40 cellular contexts compared by ENCODE assay signal in the genomic region with DNA sequence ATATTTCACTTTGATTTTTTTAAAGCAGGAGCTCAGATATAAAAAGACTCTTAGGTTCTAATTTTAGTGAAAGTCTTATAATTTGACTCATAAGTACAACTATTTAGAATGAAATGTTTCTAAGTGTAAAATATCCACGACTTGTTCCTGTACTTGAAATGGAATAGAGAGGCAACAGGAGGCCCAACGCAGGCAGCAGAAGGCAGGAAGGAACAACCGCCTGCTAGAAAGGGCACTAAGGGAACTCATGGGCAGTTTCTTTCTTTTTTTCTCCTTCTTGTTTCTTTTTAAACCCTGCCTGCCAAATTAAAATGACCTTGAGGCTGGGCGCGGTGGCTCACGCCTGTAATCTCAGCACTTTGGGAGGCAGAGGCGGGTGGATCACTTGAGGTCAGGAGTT.
"Had no signal": no experiment of that assay in that cellular context is flagged by ENCODE, and none has a peak within 500 bp of the region (broad histone marks: within the 10 kb centered on the region; RNA-seq: fewer than 3 reads in every experiment).

No MANE protein-coding gene starts in this region.

- H3K9me3 Mint-ChIP-seq: activated B cell treated with CpG ODN at 0.5 μM for 24 hours; activated T-helper 1 cell treated with anti-CD3 and anti-CD28 coated beads, Interleukin-12 subunit alpha, Interleukin-12 subunit beta, Interleukin-2, Interleukin-4 antibody, amounts not matched to agents 30 ng/mL and 10 ng/mL and 1 ng/mL, durations not matched to agents 14 hours and 24 hours and 36 hours; T-helper 1 cell treated with Interleukin-12 subunit alpha and Interleukin-12 subunit beta and Interleukin-4 antibody, amounts not matched to agents 30 μg/mL and 1 μg/mL, for 36 hours had no signal

- H3K4me1 Mint-ChIP-seq: activated B cell treated with CpG ODN at 0.5 μM for 24 hours; activated CD8-positive, alpha-beta memory T cell treated with anti-CD3 and anti-CD28 coated beads, Interleukin-2, amount 10 ng/mL, durations not matched to agents 7 days and 5 days; activated naive CD8-positive, alpha-beta T cell treated with anti-CD3 and anti-CD28 coated beads, Interleukin-2, amount 50 U/mL, for 24 hours; brain had no signal

- H3K4me1 ChIP-seq: adrenal gland, breast epithelium, foreskin keratinocyte, gastrocnemius medialis had no signal

- H3K27ac Mint-ChIP-seq: activated B cell treated with CpG ODN at 0.5 μM for 24 hours; activated CD4-positive, alpha-beta memory T cell treated with anti-CD3 and anti-CD28 coated beads for 36 hours; activated CD8-positive, alpha-beta memory T cell treated with anti-CD3 and anti-CD28 coated beads, Interleukin-2, amount 10 ng/mL, durations not matched to agents 7 days and 5 days; activated CD8-positive, alpha-beta T cell treated with anti-CD3 and anti-CD28 coated beads, Interleukin-2, amount 10 ng/mL, durations not matched to agents 7 days and 5 days; activated naive CD4-positive, alpha-beta T cell treated with anti-CD3 and anti-CD28 coated beads for 36 hours; activated naive CD4-positive, alpha-beta T cell treated with anti-CD3 and anti-CD28 coated beads, Interleukin-2, amount 50 U/mL, for 24 hours; activated naive CD8-positive, alpha-beta T cell treated with anti-CD3 and anti-CD28 coated beads for 36 hours; activated naive CD8-positive, alpha-beta T cell treated with anti-CD3 and anti-CD28 coated beads, Interleukin-2, amount 50 U/mL, for 24 hours; activated T-helper 1 cell treated with anti-CD3 and anti-CD28 coated beads, Interleukin-12 subunit alpha, Interleukin-12 subunit beta, Interleukin-2, Interleukin-4 antibody, amounts not matched to agents 30 ng/mL and 10 ng/mL and 1 ng/mL, durations not matched to agents 14 hours and 24 hours and 36 hours; activated T-helper 2 cell treated with anti-CD3 and anti-CD28 coated beads, Interferon-gamma antibody, Interleukin-2, Interleukin-4, amounts not matched to agents 10 μg/mL and 5 μg/mL and 100 μg/mL, durations not matched to agents 14 hours and 24 hours and 36 hours; brain; dendritic cell treated with granulocyte-macrophage colony-stimulating factor and Interleukin-4, amounts not matched to agents 40 ng/mL and 50 ng/mL, for 4 days; endodermal cell; T-cell; T-helper 1 cell treated with Interleukin-12 subunit alpha and Interleukin-12 subunit beta and Interleukin-4 antibody, amounts not matched to agents 30 μg/mL and 1 μg/mL, for 36 hours; T-helper 2 cell treated with Interferon-gamma antibody and Interleukin-4, amounts not matched to agents 5 μg/mL and 100 μg/mL, for 36 hours had no signal

- H3K27me3 ChIP-seq: adrenal gland, breast epithelium, cardiac muscle cell, dorsolateral prefrontal cortex, foreskin keratinocyte, gastrocnemius medialis had no signal

- DNase-seq: activated B cell treated with CpG ODN at 0.5 μM for 24 hours; activated CD4-positive, alpha-beta memory T cell treated with anti-CD3 and anti-CD28 coated beads for 36 hours; activated CD4-positive, alpha-beta T cell treated with anti-CD3 and anti-CD28 coated beads for 48 hours; activated CD4-positive, alpha-beta T cell treated with anti-CD3 and anti-CD28 coated beads, Interleukin-2, amount 50 U/mL, for 1 hour; activated CD8-positive, alpha-beta memory T cell treated with anti-CD3 and anti-CD28 coated beads, Interleukin-2, amount 10 ng/mL, durations not matched to agents 7 days and 5 days; activated CD8-positive, alpha-beta memory T cell treated with anti-CD3 and anti-CD28 coated beads, Interleukin-2, amount 50 U/mL, for 4 hours; activated CD8-positive, alpha-beta T cell treated with anti-CD3 and anti-CD28 coated beads, Interleukin-2, amount 10 ng/mL, durations not matched to agents 7 days and 5 days; activated effector memory CD4-positive, alpha-beta T cell treated with anti-CD3 and anti-CD28 coated beads, Interleukin-2, amount 50 U/mL, for 16 hours; activated naive CD4-positive, alpha-beta T cell treated with anti-CD3 and anti-CD28 coated beads for 36 hours; activated naive CD8-positive, alpha-beta T cell treated with anti-CD3 and anti-CD28 coated beads for 36 hours; activated naive CD8-positive, alpha-beta T cell treated with anti-CD3 and anti-CD28 coated beads, Interleukin-2, amount 50 U/mL, for 24 hours; activated T-cell treated with anti-CD3 and anti-CD28 coated beads, Interleukin-2, amount 50 U/mL, for 1 hour; activated T-cell treated with anti-CD3 and anti-CD28 coated beads, Interleukin-2, amount 50 U/mL, for 48 hours; adrenal gland; amygdala; aorta; central memory CD4-positive, alpha-beta T cell; cerebellar nuclear complex; dorsolateral prefrontal cortex; effector memory CD4-positive, alpha-beta T cell; endodermal cell; foreskin keratinocyte; gastrocnemius medialis; glutamatergic neuron; SW 1271; T-cell; T1000; WERI-Rb-1 had no signal

- H3K4me3 Mint-ChIP-seq: activated B cell treated with CpG ODN at 0.5 μM for 24 hours; activated CD4-positive, alpha-beta memory T cell treated with anti-CD3 and anti-CD28 coated beads for 36 hours; activated CD8-positive, alpha-beta memory T cell treated with anti-CD3 and anti-CD28 coated beads, Interleukin-2, amount 10 ng/mL, durations not matched to agents 7 days and 5 days; activated CD8-positive, alpha-beta T cell treated with anti-CD3 and anti-CD28 coated beads, Interleukin-2, amount 10 ng/mL, durations not matched to agents 7 days and 5 days; activated naive CD4-positive, alpha-beta T cell treated with anti-CD3 and anti-CD28 coated beads for 36 hours; activated naive CD4-positive, alpha-beta T cell treated with anti-CD3 and anti-CD28 coated beads, Interleukin-2, amount 50 U/mL, for 24 hours; activated naive CD8-positive, alpha-beta T cell treated with anti-CD3 and anti-CD28 coated beads for 36 hours; activated naive CD8-positive, alpha-beta T cell treated with anti-CD3 and anti-CD28 coated beads, Interleukin-2, amount 50 U/mL, for 24 hours; activated T-helper 1 cell treated with anti-CD3 and anti-CD28 coated beads, Interleukin-12 subunit alpha, Interleukin-12 subunit beta, Interleukin-2, Interleukin-4 antibody, amounts not matched to agents 30 ng/mL and 10 ng/mL and 1 ng/mL, durations not matched to agents 14 hours and 24 hours and 36 hours; brain; dendritic cell treated with granulocyte-macrophage colony-stimulating factor and Interleukin-4, amounts not matched to agents 40 ng/mL and 50 ng/mL, for 4 days; endodermal cell; T-cell; T-helper 1 cell treated with Interleukin-12 subunit alpha and Interleukin-12 subunit beta and Interleukin-4 antibody, amounts not matched to agents 30 μg/mL and 1 μg/mL, for 36 hours; T-helper 2 cell treated with Interferon-gamma antibody and Interleukin-4, amounts not matched to agents 5 μg/mL and 100 μg/mL, for 36 hours had no signal

- H3K9me3 ChIP-seq: adrenal gland, breast epithelium, gastrocnemius medialis had no signal

- H3K27ac ChIP-seq: adrenal gland, breast epithelium, cardiac muscle cell, coronary artery, dorsolateral prefrontal cortex, foreskin keratinocyte, gastrocnemius medialis, WERI-Rb-1 had no signal

- H3K36me3 ChIP-seq: adrenal gland, breast epithelium, cardiac muscle cell, gastrocnemius medialis, WERI-Rb-1 had no signal

- ATAC-seq: activated CD4-positive, CD25-positive, alpha-beta regulatory T cell treated with anti-CD3 and anti-CD28 coated beads, Interleukin-2, amount 50 U/mL, for 24 hours; activated CD8-positive, alpha-beta memory T cell treated with anti-CD3 and anti-CD28 coated beads, Interleukin-2, amount 10 ng/mL, durations not matched to agents 7 days and 5 days; activated CD8-positive, alpha-beta T cell treated with anti-CD3 and anti-CD28 coated beads, Interleukin-2, amount 10 ng/mL, durations not matched to agents 7 days and 5 days; activated naive CD8-positive, alpha-beta T cell treated with anti-CD3 and anti-CD28 coated beads, Interleukin-2, amount 50 U/mL, for 24 hours; esophagus mucosa; foreskin keratinocyte; gastrocnemius medialis; T-cell had no signal

- H3K27me3 Mint-ChIP-seq: activated CD4-positive, alpha-beta memory T cell treated with anti-CD3 and anti-CD28 coated beads for 36 hours; activated CD8-positive, alpha-beta memory T cell treated with anti-CD3 and anti-CD28 coated beads, Interleukin-2, amount 10 ng/mL, durations not matched to agents 7 days and 5 days; activated naive CD4-positive, alpha-beta T cell treated with anti-CD3 and anti-CD28 coated beads, Interleukin-2, amount 50 U/mL, for 24 hours; activated naive CD8-positive, alpha-beta T cell treated with anti-CD3 and anti-CD28 coated beads for 36 hours; activated naive CD8-positive, alpha-beta T cell treated with anti-CD3 and anti-CD28 coated beads, Interleukin-2, amount 50 U/mL, for 24 hours; dendritic cell treated with granulocyte-macrophage colony-stimulating factor and Interleukin-4, amounts not matched to agents 40 ng/mL and 50 ng/mL, for 4 days; T-cell had no signal

- H3K4me3 ChIP-seq: adrenal gland, breast epithelium, cardiac muscle cell, coronary artery, dorsolateral prefrontal cortex, gastrocnemius medialis had no signal
